In genomic region chr6:37324131-37325033, GRCh38 we compare ENCODE assay signal across 9 cellular contexts. TPM values are rescaled to one million over a fixed set of nuclear protein-coding genes. Genes with fewer than 3 reads are reported as not detected.
DNase-seq lines count a peak whose midpoint lies in the region; ATAC-seq and TF ChIP-seq lines count a peak whose summit lies in the region.
"Had no signal": no experiment of that assay in that cellular context is flagged by ENCODE, and none has a peak within 500 bp of the region (broad histone marks: within the 10 kb centered on the region; RNA-seq: fewer than 3 reads in every experiment).

No MANE protein-coding gene starts in this region.

- ATAC-seq in GM21381 (IDR thresholded peaks at IDR 0.05; ENCODE audit: unreplicated experiment) = no peak
- no peak for ATAC-seq in GM21390 (IDR thresholded peaks at IDR 0.05; ENCODE audit: unreplicated experiment)
- ATAC-seq in GM21447 (IDR thresholded peaks at IDR 0.05; ENCODE audit: unreplicated experiment) = no peak

- no peak for TF ChIP-seq CTCF in ascending aorta (IDR thresholded peaks at IDR 0.05)

- no peaks in the 10 kb centered on the region for H3K27me3 ChIP-seq in MG63
- H3K27me3 ChIP-seq in ascending aorta = no peaks in the 10 kb centered on the region
- no peaks in the 10 kb centered on the region for H3K27me3 ChIP-seq in muscle layer of duodenum (ENCODE audit: low read depth, low read length)

- intact Hi-C loops in ascending aorta (cut with DNase I) = loop anchor here (1.0 to 10.0 kb wide), 3 partner anchors 110 to 368 kb away; partner anchors contain the start of gene CMTR1

- H3K27ac ChIP-seq in ascending aorta = peak overlapping the region; percentile 38 to 77
- peak overlapping the region; percentile 34 for H3K27ac ChIP-seq in muscle layer of duodenum (ENCODE audit: low read length)

- H3K9me3 ChIP-seq in MG63 (no peaks in the 10 kb centered on the region), ascending aorta (no peaks in the 10 kb centered on the region), muscle layer of duodenum (ENCODE audit: control insufficient read depth in 1 of 2, low read length in 2 of 2) (no peaks in the 10 kb centered on the region)

- DNase-seq in Daoy (ENCODE audit: low read depth) (peak; percentile 72), MG63 (peak; percentile 52), ascending aorta (ENCODE audit: low spot score in 2 of 2) (no peak), HuH-7.5 (ENCODE audit: low spot score) (no peak)
- DNase-seq: cortex of kidney had no signal

- H3K4me3 ChIP-seq in MG63 (no peak overlapping the region), ascending aorta (no peak overlapping the region), muscle layer of duodenum (ENCODE audit: low read depth in 1 of 2, low read length in 2 of 2) (no peak overlapping the region)

- H3K4me1 ChIP-seq in ascending aorta = peaks cover 0 to 20% of the 10 kb centered on the region in 2 donors
- peaks cover 12 to 14% of the 10 kb centered on the region in 2 donors for H3K4me1 ChIP-seq in muscle layer of duodenum (ENCODE audit: control insufficient read depth in 1 of 2, insufficient read depth in 2 of 2, low read length in 2 of 2)

- H3K36me3 ChIP-seq in MG63 (no peaks in the 10 kb centered on the region; the same call in 1 of the 2 replicates), ascending aorta (peaks cover 18 to 19% of the 10 kb centered on the region in 2 donors), muscle layer of duodenum (ENCODE audit: control insufficient read depth in 1 of 2, insufficient read depth in 2 of 2, low read length in 2 of 2) (peaks cover 10 to 19% of the 10 kb centered on the region in 2 donors)

RNA-seq across cellular contexts. Expression of gene RNF8, which starts 29.4 kb away (rescaled TPM):
- total RNA-seq in Daoy (2014; rRNA removed; shearing (Covaris generic)) = 40.3 and 73.5 TPM in 2 replicates
- 29.7 and 32.6 TPM in 2 replicates for total RNA-seq in MG63 (2014; rRNA removed; shearing (Covaris generic); ENCODE audit: low replicate concordance)
- total RNA-seq in ascending aorta = 7.3 TPM

Comparison
In these comparisons a context has a peak if more than half of its experiments do, and no peak if none do; other contexts are left out.
1. DNase-seq: peak in Daoy (single experiment) and MG63 (single experiment); none in ascending aorta (0 of 2) and HuH-7.5 (single experiment).